In genomic region chr5:96717874-96718273, GRCh38 we compare ENCODE assay signal across 24 cellular contexts. TPM values are rescaled to one million over a fixed set of nuclear protein-coding genes. Genes with fewer than 3 reads are reported as not detected.
DNase-seq lines count a peak whose midpoint lies in the region; ATAC-seq, FAIRE-seq and TF ChIP-seq lines count a peak whose summit lies in the region.
"Had no signal": no experiment of that assay in that cellular context is flagged by ENCODE, and none has a peak within 500 bp of the region (broad histone marks: within the 10 kb centered on the region; RNA-seq: fewer than 3 reads in every experiment).

No MANE protein-coding gene starts in this region.

- H3K4me3 ChIP-seq in CD4-positive, alpha-beta memory T cell (ENCODE audit: low read length in 2 of 2) = no peak overlapping the region
- H3K4me3 ChIP-seq in HEK293 (ENCODE audit: low read depth, low read length) (no peak overlapping the region), colonic mucosa (no peak overlapping the region), mucosa of rectum (ENCODE audit: low read length in 2 of 2) (no peak overlapping the region), HepG2 (replicated peaks in 1 of 3; ENCODE audit: insufficient read depth in 1 of 3, low read depth in 2 of 3, low read length in 3 of 3) (no peak overlapping the region)
- H3K4me3 ChIP-seq: cardiac muscle cell, K562, pancreas, right lobe of liver had no signal

- no peak overlapping the region for H3K4me2 ChIP-seq in HepG2 (ENCODE audit: low read depth, low read length)

- no peaks in the 10 kb centered on the region for H3K27me3 ChIP-seq in CD4-positive, alpha-beta memory T cell (ENCODE audit: insufficient read depth, low read length)
- H3K27me3 ChIP-seq in colonic mucosa (no peaks in the 10 kb centered on the region), mucosa of rectum (ENCODE audit: control insufficient read depth in 2 of 2, insufficient read depth in 2 of 2, low read length in 2 of 2) (no peaks in the 10 kb centered on the region), HepG2 (ENCODE audit: control insufficient read depth in 1 of 2, insufficient read depth in 2 of 2, low read length in 2 of 2) (no peaks in the 10 kb centered on the region)
- H3K27me3 ChIP-seq: cardiac muscle cell, pancreas, right lobe of liver had no signal

- H3K79me2 ChIP-seq in HepG2 (ENCODE audit: insufficient read depth, low read length) = peaks cover 40% of the 10 kb centered on the region

- no peak for TF ChIP-seq RAD21 in HepG2 (CRISPR knock-in tag; IDR thresholded peaks at IDR 0.05)

- peaks cover 52 to 77% (median 67%) of the 10 kb centered on the region in 4 donors for H3K4me1 Mint-ChIP-seq in CD4-positive, alpha-beta memory T cell
- peaks cover 22% of the 10 kb centered on the region for H3K4me1 Mint-ChIP-seq in mesothelial cell of epicardium
- H3K4me1 Mint-ChIP-seq: nephron progenitor cell had no signal

- CTCF ChIA-PET in CD4-positive, alpha-beta memory T cell (lab: Charles Lee; ENCODE audit: partially characterized antibody) = no interaction called here
- CTCF ChIA-PET in HEK293 (lab: Yijun Ruan, JAX) (no interaction called here), HepG2 (lab: Yijun Ruan, JAX; ENCODE audit: low intra/inter-chr PET ratio, low total read pairs) (no interaction called here)

- WGBS in HepG2 (ENCODE audit: low lambda C conversion rate) = 88% methylated on average over 1 of the region's 1 CpG

- H2AFZ ChIP-seq in HepG2 (ENCODE audit: low read length) = no peak overlapping the region

- H3K27ac ChIP-seq in CD4-positive, alpha-beta memory T cell (ENCODE audit: low read depth, low read length) = no peak overlapping the region
- H3K27ac ChIP-seq in HEK293 (ENCODE audit: extremely low read depth, low read depth, low read length) (no peak overlapping the region), colonic mucosa (peak overlapping the region; percentile 5), mucosa of rectum (ENCODE audit: low read depth in 2 of 2, low read length in 2 of 2) (peak overlapping the region; percentile 28 to 53), HepG2 (ENCODE audit: extremely low read length, insufficient read depth, low read length) (no peak overlapping the region)
- H3K27ac ChIP-seq: cardiac muscle cell, right lobe of liver had no signal

- DNase-seq in CD4-positive, alpha-beta memory T cell = no peak
- DNase-seq in colonic mucosa (no peak), mesothelial cell of epicardium (ENCODE audit: low spot score in 2 of 2, unreplicated experiment in 2 of 2) (no peak), erythroblast (lab: John Stamatoyannopoulos, UW) (no peak), HepG2 (ENCODE audit: low spot score) (no peak)
- DNase-seq: activated B cell treated with CpG ODN at 0.5 μM for 24 hours; activated CD4-positive, alpha-beta memory T cell treated with anti-CD3 and anti-CD28 coated beads for 36 hours; activated gamma-delta T cell treated with Interleukin-2 at 50 U/mL for 16 hours; foreskin melanocyte; GDM1; H7; kidney; midbrain; MM.1S; NCI-H146; nephron progenitor cell; right lobe of liver; T1000 had no signal

- no peaks in the 10 kb centered on the region for H3K36me3 ChIP-seq in CD4-positive, alpha-beta memory T cell (ENCODE audit: insufficient read depth, low read length)
- H3K36me3 ChIP-seq in HEK293 (ENCODE audit: control insufficient read depth in 2 of 2, insufficient read depth in 1 of 2, low read length in 2 of 2) (no peaks in the 10 kb centered on the region), colonic mucosa (no peaks in the 10 kb centered on the region), mucosa of rectum (ENCODE audit: control insufficient read depth in 2 of 2, insufficient read depth in 2 of 2, low read length in 2 of 2) (no peaks in the 10 kb centered on the region), HepG2 (replicated peaks in 1 of 2; ENCODE audit: control insufficient read depth in 1 of 2, insufficient read depth in 2 of 2, low read length in 2 of 2) (no peaks in the 10 kb centered on the region)
- H3K36me3 ChIP-seq: cardiac muscle cell, pancreas, right lobe of liver had no signal

- peaks cover 12 to 27% of the 10 kb centered on the region in 2 donors for H3K36me3 Mint-ChIP-seq in CD4-positive, alpha-beta memory T cell
- H3K36me3 Mint-ChIP-seq in mesothelial cell of epicardium = peaks cover 3% of the 10 kb centered on the region

- intact Hi-C loops in CD4-positive, alpha-beta memory T cell (cut with micrococcal nuclease) = no loop called here
- intact Hi-C loops in colonic mucosa (cut with DNase I) (no loop called here), HepG2 (cut with micrococcal nuclease; ENCODE audit: unreplicated experiment) (no loop called here)

- ATAC-seq in HepG2 = no peak
- ATAC-seq: right lobe of liver had no signal

- H3K9ac ChIP-seq in colonic mucosa (ENCODE audit: low read depth in 2 of 2, low read length in 2 of 2) (no peak overlapping the region), mucosa of rectum (ENCODE audit: low read depth in 1 of 2, low read length in 2 of 2) (no peak overlapping the region), HepG2 (ENCODE audit: insufficient read depth, low read depth, low read length) (no peak overlapping the region)

- peak overlapping the region in 5 of 7 donors; percentile 12 to 90 (median 77) for H3K27ac Mint-ChIP-seq in CD4-positive, alpha-beta memory T cell
- no peak overlapping the region for H3K27ac Mint-ChIP-seq in mesothelial cell of epicardium
- H3K27ac Mint-ChIP-seq: activated B cell treated with CpG ODN at 0.5 μM for 24 hours; activated CD4-positive, alpha-beta memory T cell treated with anti-CD3 and anti-CD28 coated beads for 36 hours; nephron progenitor cell had no signal

- no peaks in the 10 kb centered on the region for H3K9me3 ChIP-seq in CD4-positive, alpha-beta memory T cell (ENCODE audit: control insufficient read depth in 1 of 2, low read length in 2 of 2)
- no peaks in the 10 kb centered on the region for H3K9me3 ChIP-seq in HEK293 (ENCODE audit: control insufficient read depth, insufficient read depth, low read depth, low read length)
- no peaks in the 10 kb centered on the region for H3K9me3 ChIP-seq in colonic mucosa
- H3K9me3 ChIP-seq in mucosa of rectum (ENCODE audit: control insufficient read depth in 2 of 2, low read length in 2 of 2) = no peaks in the 10 kb centered on the region
- H3K9me3 ChIP-seq in HepG2 (ENCODE audit: low read length) = no peaks in the 10 kb centered on the region
- H3K9me3 ChIP-seq: pancreas, right lobe of liver had no signal

- H3K9me3 Mint-ChIP-seq in CD4-positive, alpha-beta memory T cell = peaks cover 0 to 3% (median 0%) of the 10 kb centered on the region in 8 donors
- H3K9me3 Mint-ChIP-seq in mesothelial cell of epicardium = no peaks in the 10 kb centered on the region
- H3K9me3 Mint-ChIP-seq: activated B cell treated with CpG ODN at 0.5 μM for 24 hours; activated CD4-positive, alpha-beta memory T cell treated with anti-CD3 and anti-CD28 coated beads for 36 hours; CD14-positive monocyte; nephron progenitor cell had no signal

- no peak overlapping the region for H3K4me3 Mint-ChIP-seq in CD4-positive, alpha-beta memory T cell
- no peak overlapping the region for H3K4me3 Mint-ChIP-seq in mesothelial cell of epicardium
- H3K4me3 Mint-ChIP-seq: activated B cell treated with CpG ODN at 0.5 μM for 24 hours; activated CD4-positive, alpha-beta memory T cell treated with anti-CD3 and anti-CD28 coated beads for 36 hours; CD14-positive monocyte; nephron progenitor cell had no signal

- BruUV-seq in HepG2 (replicated peaks; lab: Mats Ljungman, UMichigan) = no TSS peak

- peaks cover 5% of the 10 kb centered on the region; the same call in 1 of the 2 replicates for H4K20me1 ChIP-seq in HepG2 (ENCODE audit: insufficient read depth, low read length)

- TF ChIP-seq POLR2A in erythroblast (IDR thresholded peaks at IDR 0.05; ENCODE audit: low read length) (no peak), HepG2 (IDR thresholded peaks at IDR 0.05; ENCODE audit: insufficient read depth in 1 of 2, low read depth in 2 of 2, low read length in 2 of 2) (no peak)

- peaks cover 47% of the 10 kb centered on the region for H3K4me1 ChIP-seq in CD4-positive, alpha-beta memory T cell (ENCODE audit: insufficient read depth, low read length)
- H3K4me1 ChIP-seq in HEK293 (ENCODE audit: control insufficient read depth, insufficient read depth, low read length) (peaks cover 13% of the 10 kb centered on the region), colonic mucosa (peaks cover 19% of the 10 kb centered on the region), mucosa of rectum (ENCODE audit: control insufficient read depth in 2 of 2, insufficient read depth in 2 of 2, low read length in 2 of 2) (peaks cover 41 to 44% of the 10 kb centered on the region in 2 donors), HepG2 (ENCODE audit: insufficient read depth, low read length) (peaks cover 31% of the 10 kb centered on the region)

- TF ChIP-seq EP300 in HepG2 (IDR thresholded peaks at IDR 0.05; ENCODE audit: low read depth in 2 of 2, low read length in 2 of 2) (no peak), HepG2 (CRISPR knock-in tag; IDR thresholded peaks at IDR 0.05; ENCODE audit: borderline replicate concordance) (no peak)

- POLR2A ChIA-PET in CD4-positive, alpha-beta memory T cell (lab: Charles Lee; ENCODE audit: partially characterized antibody) = no interaction called here
- POLR2A ChIA-PET in HEK293 (lab: Yijun Ruan, JAX) (no interaction called here), HepG2 (lab: Yijun Ruan, JAX) (no interaction called here)

- in situ Hi-C loops in HepG2 (cut with HindIII; ENCODE audit: extremely low pct_ligation_motif_present, low pct_unique_long_range_greater_than_20kb) = no loop called here

- TF ChIP-seq CTCF in HEK293 (tag by site-specific recombination; IDR thresholded peaks at IDR 0.05) (no peak), colonic mucosa (IDR thresholded peaks at IDR 0.05) (no peak), mesothelial cell of epicardium (IDR thresholded peaks at IDR 0.05; ENCODE audit: unreplicated experiment) (no peak), HepG2 (CRISPR knock-in tag; IDR thresholded peaks at IDR 0.05) (no peak)

- FAIRE-seq in HepG2 (lab: Jason Lieb, UNC) = no peak
- FAIRE-seq: kidney, pancreas had no signal

- no peaks in the 10 kb centered on the region for H3K27me3 Mint-ChIP-seq in CD4-positive, alpha-beta memory T cell
- H3K27me3 Mint-ChIP-seq in mesothelial cell of epicardium (ENCODE audit: low read depth) = no peaks in the 10 kb centered on the region
- H3K27me3 Mint-ChIP-seq: activated B cell treated with CpG ODN at 0.5 μM for 24 hours; activated CD4-positive, alpha-beta memory T cell treated with anti-CD3 and anti-CD28 coated beads for 36 hours had no signal

RNA-seq across cellular contexts. Expression of gene CAST, which starts 55.7 kb away (rescaled TPM):
- total RNA-seq in CD4-positive, alpha-beta memory T cell = 100 to 1,000 TPM; 196 to 207 TPM
- 10 to 100 TPM; 24.0 to 98.8 TPM for polyA plus RNA-seq in CD4-positive, alpha-beta memory T cell
- 100 to 1,000 TPM; 315 to 490 TPM for total RNA-seq in colonic mucosa
- total RNA-seq in mesothelial cell of epicardium = 126 to 133 TPM (median 132 TPM) in 3 replicates
- total RNA-seq in HepG2 (2016; rRNA removed; fragmentation: Illumina TruSeq; extraction: Trizol) = 67.6 and 87.8 TPM in 2 replicates
- total RNA-seq in HepG2 (2016; cell fraction: cytosol; rRNA removed; fragmentation: Illumina TruSeq; extraction: Trizol; ENCODE audit: low read depth) = 18.4 and 21.4 TPM in 2 replicates
- 66.7 and 88.4 TPM in 2 replicates for total RNA-seq in HepG2 (2016; cell fraction: insoluble cytoplasmic fraction; rRNA removed; fragmentation: Illumina TruSeq; extraction: Trizol)
- 52.5 and 53.1 TPM in 2 replicates for total RNA-seq in HepG2 (2016; cell fraction: membrane; rRNA removed; fragmentation: Illumina TruSeq; extraction: Trizol)
- total RNA-seq in HepG2 (2016; cell fraction: nucleus; rRNA removed; fragmentation: Illumina TruSeq; extraction: Trizol) = 62.8 and 67.7 TPM in 2 replicates
- 35.2 and 42.1 TPM in 2 replicates for polyA plus RNA-seq in HepG2 (2011; rRNA removed)
- polyA plus RNA-seq in HepG2 (2011; cell fraction: cytosol; rRNA removed) = 22.7 and 32.6 TPM in 2 replicates
- polyA plus RNA-seq in HepG2 (2011; cell fraction: nucleus; rRNA removed) = 49.5 and 52.7 TPM in 2 replicates
- polyA plus RNA-seq in HepG2 (2012) = 54.0 and 64.0 TPM in 2 replicates
- polyA plus RNA-seq in HepG2 (2016; cell fraction: cytosol; fragmentation: Illumina TruSeq; extraction: Trizol; ENCODE audit: low read depth) = 24.3 and 25.3 TPM in 2 replicates
- polyA plus RNA-seq in HepG2 (2016; cell fraction: insoluble cytoplasmic fraction; fragmentation: Illumina TruSeq; extraction: Trizol; ENCODE audit: low read depth) = 99.8 and 110 TPM in 2 replicates
- polyA plus RNA-seq in HepG2 (2016; cell fraction: membrane; fragmentation: Illumina TruSeq; extraction: Trizol; ENCODE audit: low read depth) = 40.8 and 51.2 TPM in 2 replicates
- 65.5 and 67.5 TPM in 2 replicates for polyA plus RNA-seq in HepG2 (2016; cell fraction: nucleus; fragmentation: Illumina TruSeq; extraction: Trizol; ENCODE audit: insufficient read depth, low read depth)
- 12.4 and 53.4 TPM in 2 replicates for polyA minus RNA-seq in HepG2 (2011; rRNA and poly(A)+ RNA removed; ENCODE audit: low replicate concordance)
- polyA minus RNA-seq in HepG2 (2011; cell fraction: cytosol; rRNA and poly(A)+ RNA removed) = 39.6 and 45.8 TPM in 2 replicates
- polyA minus RNA-seq in HepG2 (2011; cell fraction: nucleus; rRNA and poly(A)+ RNA removed) = 166 and 175 TPM in 2 replicates

Comparison
In these comparisons a context has a peak if more than half of its experiments do, and no peak if none do; other contexts are left out.
1. H3K27ac ChIP-seq: peak in colonic mucosa (single experiment) and mucosa of rectum (2 of 2); none in CD4-positive, alpha-beta memory T cell (single experiment), HEK293 (single experiment) and HepG2 (single experiment).